In the genomic region with DNA sequence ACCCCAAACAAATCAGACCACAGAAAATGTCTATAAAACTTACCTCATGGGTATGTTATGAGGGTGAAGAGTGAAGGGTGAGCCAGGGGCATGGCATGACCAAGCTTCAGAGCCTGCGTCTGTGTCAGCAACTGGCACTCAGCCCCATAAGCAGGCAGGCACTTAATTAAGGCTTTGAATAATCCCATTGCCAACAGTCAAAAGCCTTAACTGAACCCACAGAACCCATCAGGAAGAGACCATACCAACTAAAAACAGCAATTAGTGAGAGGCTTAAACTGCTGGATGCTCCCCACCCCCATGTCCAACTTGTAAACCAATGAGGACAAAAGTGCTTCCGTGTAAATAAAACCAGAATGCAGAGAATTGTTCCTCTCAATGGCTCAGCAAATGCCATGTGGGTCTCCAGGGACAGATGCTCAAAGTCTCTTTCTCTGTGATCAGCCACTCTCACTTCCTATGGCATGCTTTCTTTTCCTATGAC, we compare ENCODE assay signal across 1 cellular context.
A peak's percentile ranks its signal among the peaks of the same experiment; 100 is the strongest.
TF ChIP-seq lines count a peak whose summit lies in the region.

No MANE protein-coding gene starts in this region.

TF ChIP-seq in SK-N-SH, 30 proteins besides CTCF, POLR2A, EP300 and RAD21 (continued from another document):
- TF ChIP-seq, protein P1, sequence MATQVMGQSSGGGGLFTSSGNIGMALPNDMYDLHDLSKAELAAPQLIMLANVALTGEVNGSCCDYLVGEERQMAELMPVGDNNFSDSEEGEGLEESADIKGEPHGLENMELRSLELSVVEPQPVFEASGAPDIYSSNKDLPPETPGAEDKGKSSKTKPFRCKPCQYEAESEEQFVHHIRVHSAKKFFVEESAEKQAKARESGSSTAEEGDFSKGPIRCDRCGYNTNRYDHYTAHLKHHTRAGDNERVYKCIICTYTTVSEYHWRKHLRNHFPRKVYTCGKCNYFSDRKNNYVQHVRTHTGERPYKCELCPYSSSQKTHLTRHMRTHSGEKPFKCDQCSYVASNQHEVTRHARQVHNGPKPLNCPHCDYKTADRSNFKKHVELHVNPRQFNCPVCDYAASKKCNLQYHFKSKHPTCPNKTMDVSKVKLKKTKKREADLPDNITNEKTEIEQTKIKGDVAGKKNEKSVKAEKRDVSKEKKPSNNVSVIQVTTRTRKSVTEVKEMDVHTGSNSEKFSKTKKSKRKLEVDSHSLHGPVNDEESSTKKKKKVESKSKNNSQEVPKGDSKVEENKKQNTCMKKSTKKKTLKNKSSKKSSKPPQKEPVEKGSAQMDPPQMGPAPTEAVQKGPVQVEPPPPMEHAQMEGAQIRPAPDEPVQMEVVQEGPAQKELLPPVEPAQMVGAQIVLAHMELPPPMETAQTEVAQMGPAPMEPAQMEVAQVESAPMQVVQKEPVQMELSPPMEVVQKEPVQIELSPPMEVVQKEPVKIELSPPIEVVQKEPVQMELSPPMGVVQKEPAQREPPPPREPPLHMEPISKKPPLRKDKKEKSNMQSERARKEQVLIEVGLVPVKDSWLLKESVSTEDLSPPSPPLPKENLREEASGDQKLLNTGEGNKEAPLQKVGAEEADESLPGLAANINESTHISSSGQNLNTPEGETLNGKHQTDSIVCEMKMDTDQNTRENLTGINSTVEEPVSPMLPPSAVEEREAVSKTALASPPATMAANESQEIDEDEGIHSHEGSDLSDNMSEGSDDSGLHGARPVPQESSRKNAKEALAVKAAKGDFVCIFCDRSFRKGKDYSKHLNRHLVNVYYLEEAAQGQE (IDR thresholded peaks at IDR 0.05; ENCODE audit: low read depth, low read length), result no peak
- TF ChIP-seq, protein P2, sequence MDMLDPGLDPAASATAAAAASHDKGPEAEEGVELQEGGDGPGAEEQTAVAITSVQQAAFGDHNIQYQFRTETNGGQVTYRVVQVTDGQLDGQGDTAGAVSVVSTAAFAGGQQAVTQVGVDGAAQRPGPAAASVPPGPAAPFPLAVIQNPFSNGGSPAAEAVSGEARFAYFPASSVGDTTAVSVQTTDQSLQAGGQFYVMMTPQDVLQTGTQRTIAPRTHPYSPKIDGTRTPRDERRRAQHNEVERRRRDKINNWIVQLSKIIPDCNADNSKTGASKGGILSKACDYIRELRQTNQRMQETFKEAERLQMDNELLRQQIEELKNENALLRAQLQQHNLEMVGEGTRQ (IDR thresholded peaks at IDR 0.05; ENCODE audit: borderline replicate concordance, low read depth, low read length), result no peak
- peak; percentile 77; the same call in 1 of the 2 replicates for TF ChIP-seq TEAD4 (IDR thresholded peaks at IDR 0.05; ENCODE audit: borderline replicate concordance, insufficient read depth)
